In the genomic region with DNA sequence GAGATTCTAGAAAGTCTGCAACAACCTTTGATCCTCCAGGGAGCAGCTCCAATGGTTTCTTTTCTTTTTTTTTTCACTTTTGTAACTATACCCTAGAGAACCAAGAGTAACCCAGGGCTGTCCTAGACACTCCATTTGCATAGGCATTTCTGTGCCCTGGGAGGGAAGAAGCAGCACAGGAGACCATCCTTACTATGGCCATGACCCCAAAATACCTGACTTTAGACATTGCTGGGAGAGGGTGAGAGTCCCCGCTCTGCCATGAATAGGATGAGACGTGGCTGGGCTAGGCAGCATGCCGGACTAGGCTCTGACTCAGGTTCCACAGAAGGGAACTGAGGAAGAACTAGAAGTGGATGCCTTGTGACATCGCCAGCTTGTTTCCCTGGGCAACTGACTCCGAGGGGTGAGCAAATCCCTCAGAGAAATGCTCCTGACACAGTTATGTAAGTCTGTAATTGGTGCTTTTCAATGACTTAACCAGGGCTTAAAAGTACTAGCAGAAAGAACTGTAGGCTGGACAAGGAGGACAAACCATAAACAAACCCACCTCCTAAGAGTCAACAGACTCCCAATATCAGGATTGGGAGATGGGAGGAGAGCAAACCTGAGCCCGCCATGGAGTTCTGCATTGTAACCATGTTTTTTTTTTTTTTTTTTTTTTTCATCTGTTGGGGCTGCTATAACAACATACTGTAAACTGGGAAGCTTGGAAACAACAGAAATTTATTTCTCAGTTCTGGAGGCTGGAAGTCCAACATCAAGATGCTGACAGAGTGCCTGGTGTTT, we compare ENCODE assay signal across 2 cellular contexts.
TF ChIP-seq lines count a peak whose summit lies in the region.

No MANE protein-coding gene starts in this region.

TF ChIP-seq in IMR-90, 13 proteins besides CTCF, POLR2A, EP300 and RAD21:
- TF ChIP-seq CHD1 (IDR thresholded peaks at IDR 0.05; ENCODE audit: low read depth, low read length) (no peak), MXI1 (IDR thresholded peaks at IDR 0.05; ENCODE audit: borderline replicate concordance, low read depth, low read length) (no peak), RCOR1 (IDR thresholded peaks at IDR 0.05; ENCODE audit: insufficient replicate concordance, low read length) (no peak)

TF ChIP-seq in K562, 482 proteins besides CTCF, POLR2A, EP300 and RAD21:
- no peak for TF ChIP-seq MECOM (CRISPR knock-in tag; IDR thresholded peaks at IDR 0.05)
- TF ChIP-seq, protein P1, sequence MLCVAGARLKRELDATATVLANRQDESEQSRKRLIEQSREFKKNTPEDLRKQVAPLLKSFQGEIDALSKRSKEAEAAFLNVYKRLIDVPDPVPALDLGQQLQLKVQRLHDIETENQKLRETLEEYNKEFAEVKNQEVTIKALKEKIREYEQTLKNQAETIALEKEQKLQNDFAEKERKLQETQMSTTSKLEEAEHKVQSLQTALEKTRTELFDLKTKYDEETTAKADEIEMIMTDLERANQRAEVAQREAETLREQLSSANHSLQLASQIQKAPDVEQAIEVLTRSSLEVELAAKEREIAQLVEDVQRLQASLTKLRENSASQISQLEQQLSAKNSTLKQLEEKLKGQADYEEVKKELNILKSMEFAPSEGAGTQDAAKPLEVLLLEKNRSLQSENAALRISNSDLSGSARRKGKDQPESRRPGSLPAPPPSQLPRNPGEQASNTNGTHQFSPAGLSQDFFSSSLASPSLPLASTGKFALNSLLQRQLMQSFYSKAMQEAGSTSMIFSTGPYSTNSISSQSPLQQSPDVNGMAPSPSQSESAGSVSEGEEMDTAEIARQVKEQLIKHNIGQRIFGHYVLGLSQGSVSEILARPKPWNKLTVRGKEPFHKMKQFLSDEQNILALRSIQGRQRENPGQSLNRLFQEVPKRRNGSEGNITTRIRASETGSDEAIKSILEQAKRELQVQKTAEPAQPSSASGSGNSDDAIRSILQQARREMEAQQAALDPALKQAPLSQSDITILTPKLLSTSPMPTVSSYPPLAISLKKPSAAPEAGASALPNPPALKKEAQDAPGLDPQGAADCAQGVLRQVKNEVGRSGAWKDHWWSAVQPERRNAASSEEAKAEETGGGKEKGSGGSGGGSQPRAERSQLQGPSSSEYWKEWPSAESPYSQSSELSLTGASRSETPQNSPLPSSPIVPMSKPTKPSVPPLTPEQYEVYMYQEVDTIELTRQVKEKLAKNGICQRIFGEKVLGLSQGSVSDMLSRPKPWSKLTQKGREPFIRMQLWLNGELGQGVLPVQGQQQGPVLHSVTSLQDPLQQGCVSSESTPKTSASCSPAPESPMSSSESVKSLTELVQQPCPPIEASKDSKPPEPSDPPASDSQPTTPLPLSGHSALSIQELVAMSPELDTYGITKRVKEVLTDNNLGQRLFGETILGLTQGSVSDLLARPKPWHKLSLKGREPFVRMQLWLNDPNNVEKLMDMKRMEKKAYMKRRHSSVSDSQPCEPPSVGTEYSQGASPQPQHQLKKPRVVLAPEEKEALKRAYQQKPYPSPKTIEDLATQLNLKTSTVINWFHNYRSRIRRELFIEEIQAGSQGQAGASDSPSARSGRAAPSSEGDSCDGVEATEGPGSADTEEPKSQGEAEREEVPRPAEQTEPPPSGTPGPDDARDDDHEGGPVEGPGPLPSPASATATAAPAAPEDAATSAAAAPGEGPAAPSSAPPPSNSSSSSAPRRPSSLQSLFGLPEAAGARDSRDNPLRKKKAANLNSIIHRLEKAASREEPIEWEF (CRISPR knock-in tag; IDR thresholded peaks at IDR 0.05): 0 out of 2 replicates have a peak, but pooled peaks have one; percentile 8
- TF ChIP-seq ZNF589 (CRISPR knock-in tag; IDR thresholded peaks at IDR 0.05; ENCODE audit: low read depth): peak; percentile 17; the same call in 1 of the 2 replicates
- TF ChIP-seq JUND (IDR thresholded peaks at IDR 0.05; ENCODE audit: borderline replicate concordance, low read depth, low read length): no peak
- TF ChIP-seq JUND (tag; IDR thresholded peaks at IDR 0.05; ENCODE audit: borderline replicate concordance, low read depth, low read length): no peak
- TF ChIP-seq HDAC2 (IDR thresholded peaks at IDR 0.05): 0 out of 2 replicates have a peak, but pooled peaks have one; percentile 6
- TF ChIP-seq ZNF224 (CRISPR knock-in tag; IDR thresholded peaks at IDR 0.05): 0 out of 2 replicates have a peak, but pooled peaks have one; percentile 27
- TF ChIP-seq MTA3 (IDR thresholded peaks at IDR 0.05; ENCODE audit: borderline replicate concordance): no peak
- TF ChIP-seq DPF2 (IDR thresholded peaks at IDR 0.05): peak; percentile 6; the same call in 1 of the 2 replicates
- TF ChIP-seq, protein P2, sequence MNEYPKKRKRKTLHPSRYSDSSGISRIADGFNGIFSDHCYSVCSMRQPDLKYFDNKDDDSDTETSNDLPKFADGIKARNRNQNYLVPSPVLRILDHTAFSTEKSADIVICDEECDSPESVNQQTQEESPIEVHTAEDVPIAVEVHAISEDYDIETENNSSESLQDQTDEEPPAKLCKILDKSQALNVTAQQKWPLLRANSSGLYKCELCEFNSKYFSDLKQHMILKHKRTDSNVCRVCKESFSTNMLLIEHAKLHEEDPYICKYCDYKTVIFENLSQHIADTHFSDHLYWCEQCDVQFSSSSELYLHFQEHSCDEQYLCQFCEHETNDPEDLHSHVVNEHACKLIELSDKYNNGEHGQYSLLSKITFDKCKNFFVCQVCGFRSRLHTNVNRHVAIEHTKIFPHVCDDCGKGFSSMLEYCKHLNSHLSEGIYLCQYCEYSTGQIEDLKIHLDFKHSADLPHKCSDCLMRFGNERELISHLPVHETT (CRISPR knock-in tag; conservative IDR thresholded peaks at IDR 0.05 in 1 of 2, IDR thresholded peaks at IDR 0.05 in 1 of 2): no peak
- 0 out of 2 replicates have a peak, but pooled peaks have one; percentile 22 for TF ChIP-seq GABPB1 (CRISPR knock-in tag; IDR thresholded peaks at IDR 0.05)
- 0 out of 2 replicates have a peak, but pooled peaks have one; percentile 55 for TF ChIP-seq ZNF232 (CRISPR knock-in tag; IDR thresholded peaks at IDR 0.05)
- TF ChIP-seq RFX1 (IDR thresholded peaks at IDR 0.05): peak; percentile 61
- TF ChIP-seq FOXJ2 (tag; IDR thresholded peaks at IDR 0.05): peak; percentile 71; the same call in 1 of the 2 replicates
- peak; percentile 58; the same call in 1 of the 2 replicates for TF ChIP-seq FOXK1 (CRISPR knock-in tag; IDR thresholded peaks at IDR 0.05; ENCODE audit: borderline replicate concordance)
- no peak for TF ChIP-seq TEAD2 (tag; IDR thresholded peaks at IDR 0.05)
- peak; percentile 29; the same call in 1 of the 2 replicates for TF ChIP-seq ELF1 (tag; IDR thresholded peaks at IDR 0.05)
- 0 out of 2 replicates have a peak, but pooled peaks have one; percentile 2 for TF ChIP-seq CEBPB (tag; IDR thresholded peaks at IDR 0.05)
- no peak for TF ChIP-seq ETV6 (IDR thresholded peaks at IDR 0.05; ENCODE audit: borderline replicate concordance in 1 of 2, low read depth in 2 of 2, low read length in 1 of 2)
- no peak for TF ChIP-seq ETV6 (CRISPR knock-in tag; IDR thresholded peaks at IDR 0.05; ENCODE audit: borderline replicate concordance)
- TF ChIP-seq NCOA6 (IDR thresholded peaks at IDR 0.05): no peak
- TF ChIP-seq, protein P3, sequence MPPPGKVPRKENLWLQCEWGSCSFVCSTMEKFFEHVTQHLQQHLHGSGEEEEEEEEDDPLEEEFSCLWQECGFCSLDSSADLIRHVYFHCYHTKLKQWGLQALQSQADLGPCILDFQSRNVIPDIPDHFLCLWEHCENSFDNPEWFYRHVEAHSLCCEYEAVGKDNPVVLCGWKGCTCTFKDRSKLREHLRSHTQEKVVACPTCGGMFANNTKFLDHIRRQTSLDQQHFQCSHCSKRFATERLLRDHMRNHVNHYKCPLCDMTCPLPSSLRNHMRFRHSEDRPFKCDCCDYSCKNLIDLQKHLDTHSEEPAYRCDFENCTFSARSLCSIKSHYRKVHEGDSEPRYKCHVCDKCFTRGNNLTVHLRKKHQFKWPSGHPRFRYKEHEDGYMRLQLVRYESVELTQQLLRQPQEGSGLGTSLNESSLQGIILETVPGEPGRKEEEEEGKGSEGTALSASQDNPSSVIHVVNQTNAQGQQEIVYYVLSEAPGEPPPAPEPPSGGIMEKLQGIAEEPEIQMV (tag; conservative IDR thresholded peaks at IDR 0.05; ENCODE audit: low read depth): 0 out of 2 replicates have a peak, but pooled peaks have one; percentile 19
- TF ChIP-seq ZNF384 (IDR thresholded peaks at IDR 0.05; ENCODE audit: low read depth, low read length): peak; percentile 63
